Comparison of ENCODE assay signal across 8 cellular contexts in the genomic region with DNA sequence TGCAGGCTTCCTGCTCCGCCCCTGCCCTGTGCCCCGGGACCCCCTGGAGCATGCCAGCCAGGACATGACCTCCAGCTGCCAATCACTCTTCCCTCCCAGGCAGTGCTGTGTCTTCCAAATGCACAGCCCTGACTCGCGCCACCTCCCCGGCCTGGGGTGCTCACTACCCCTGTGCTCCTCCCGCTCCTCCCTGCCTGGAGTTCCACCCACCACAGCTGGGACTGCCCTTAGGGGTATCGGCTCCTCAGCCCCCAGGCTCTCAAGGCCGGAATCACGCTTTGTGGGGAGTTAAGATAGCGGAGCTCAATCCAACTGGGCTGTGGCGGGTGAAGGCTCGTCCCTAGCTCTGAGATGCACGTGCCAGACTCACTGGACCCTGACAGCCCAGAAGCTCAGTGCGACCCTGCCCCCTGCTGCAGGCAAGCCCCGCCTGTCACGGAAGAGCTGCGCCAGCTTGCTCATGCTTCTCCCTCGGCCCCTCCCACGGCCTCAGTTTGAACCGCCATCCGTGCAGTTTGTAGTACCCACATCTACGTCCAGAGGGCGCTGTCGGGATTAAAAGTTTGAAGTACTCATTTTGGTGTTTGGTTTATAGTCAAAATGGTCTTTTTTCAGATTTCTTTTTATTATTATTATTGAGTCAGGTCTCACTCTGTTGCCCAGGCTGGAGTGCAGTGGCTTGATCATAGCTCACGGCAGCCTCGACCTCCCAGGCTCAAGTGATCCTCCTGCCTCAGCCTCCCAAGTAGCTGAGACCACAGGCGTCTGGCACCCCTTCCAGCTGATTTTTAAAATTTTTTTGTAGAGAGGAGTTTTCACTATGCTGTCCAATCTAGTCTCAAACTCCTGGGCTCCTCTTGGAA.
A peak's percentile ranks its signal among the peaks of the same experiment; 100 is the strongest.
DNase-seq lines count a peak whose midpoint lies in the region; ATAC-seq and TF ChIP-seq lines count a peak whose summit lies in the region.

No MANE protein-coding gene starts in this region.

- no peak overlapping the region for H2BK5ac ChIP-seq in trophoblast cell (ENCODE audit: low read depth, low read length, poor library complexity)

- H2AK5ac ChIP-seq in trophoblast cell (ENCODE audit: low read length), result no peak overlapping the region

- H3K4ac ChIP-seq in trophoblast cell (ENCODE audit: low read depth, low read length), result no peak overlapping the region

- H3K27me3 ChIP-seq in GM23248 (replicated peaks; ENCODE audit: insufficient read depth), result no peaks in the 10 kb centered on the region
- H3K27me3 ChIP-seq in heart right ventricle, result peaks cover 0 to 73% (median 60%) of the 10 kb centered on the region in 7 donors
- no peaks in the 10 kb centered on the region for H3K27me3 ChIP-seq in trophoblast cell (ENCODE audit: insufficient read depth, low read length)
- no peaks in the 10 kb centered on the region for H3K27me3 ChIP-seq in vagina

- DNase-seq in GM23248, result peak; percentile 60
- peak; percentile 18 for DNase-seq in NCI-H526 treated with DMSO at 0.1 percent for 48 hours (lab: John Stamatoyannopoulos, UW)
- peak; percentile 86 for DNase-seq in activated effector memory CD4-positive, alpha-beta T cell treated with anti-CD3 and anti-CD28 coated beads, Interleukin-2, amount 50 U/mL, for 16 hours
- DNase-seq in heart right ventricle, result peak; percentile 62 to 64
- peak in 1 of 2 donors; percentile 69 for DNase-seq in trophoblast cell
- DNase-seq in vagina (ENCODE audit: extremely low spot score in 2 of 2), result no peak

- H2AFZ ChIP-seq in GM23248 (no peak overlapping the region), trophoblast cell (ENCODE audit: insufficient read depth, low read length, poor library complexity) (peak overlapping the region; percentile 0)

- H3K9me2 ChIP-seq in GM23248 (ENCODE audit: insufficient read depth), result no peaks in the 10 kb centered on the region

- no peak overlapping the region for H3K14ac ChIP-seq in trophoblast cell (ENCODE audit: low read length)

- H3K4me2 ChIP-seq in GM23248 (ENCODE audit: unreplicated experiment) (no peak overlapping the region), trophoblast cell (ENCODE audit: low read length) (peak overlapping the region; percentile 58)

- H3K27ac ChIP-seq in GM23248 (no peak overlapping the region), heart right ventricle (no peak overlapping the region), trophoblast cell (ENCODE audit: low read depth, low read length) (no peak overlapping the region), vagina (no peak overlapping the region)

- H3K36me3 ChIP-seq in GM23248 (ENCODE audit: low read depth), result no peaks in the 10 kb centered on the region
- no peaks in the 10 kb centered on the region for H3K36me3 ChIP-seq in heart right ventricle
- no peaks in the 10 kb centered on the region for H3K36me3 ChIP-seq in trophoblast cell (ENCODE audit: control insufficient read depth in 1 of 2, insufficient read depth in 2 of 2, low read length in 2 of 2)
- H3K36me3 ChIP-seq in vagina, result no peaks in the 10 kb centered on the region

- H2BK12ac ChIP-seq in trophoblast cell (ENCODE audit: low read length), result no peak overlapping the region

- H3K9ac ChIP-seq in GM23248, result no peak overlapping the region
- H3K9ac ChIP-seq in trophoblast cell (ENCODE audit: low read length), result no peak overlapping the region

- H4K20me1 ChIP-seq in GM23248 (ENCODE audit: insufficient read depth), result no peaks in the 10 kb centered on the region

- ATAC-seq in heart right ventricle, result peak; percentile 52 to 80 (median 68)
- no peak for ATAC-seq in HG03045 (IDR thresholded peaks at IDR 0.05; ENCODE audit: unreplicated experiment)
- no peak for ATAC-seq in HG03520 (IDR thresholded peaks at IDR 0.05; ENCODE audit: unreplicated experiment)

- WGBS in GM23248 (ENCODE audit: low coverage in 1 of 2, low lambda C conversion rate in 2 of 2, missing lambda C conversion rate in 2 of 2), 2 experiments, result 16 to 19% methylated on average over 27 of the region's 27 CpGs
- WGBS in heart right ventricle, 2 donors, result 13 to 15% methylated on average over 27 of the region's 27 CpGs
- no CpG with 5 or more reads among the region's 27 CpGs for WGBS in trophoblast cell (ENCODE audit: extremely low coverage, insufficient coverage, insufficient read length)

- no peak overlapping the region for H2BK120ac ChIP-seq in trophoblast cell (ENCODE audit: insufficient read depth, low read length, poor library complexity)

- H3F3A ChIP-seq in GM23248 (ENCODE audit: insufficient read depth), result no peaks in the 10 kb centered on the region

- in situ Hi-C loops in GM23248 (cut with MboI), result no loop called here

- no peak overlapping the region for H4K91ac ChIP-seq in trophoblast cell (ENCODE audit: low read depth, low read length)

- H3K4me1 ChIP-seq in GM23248 (ENCODE audit: insufficient read depth) (no peaks in the 10 kb centered on the region), heart right ventricle (peaks cover 0 to 12% (median 8%) of the 10 kb centered on the region in 9 donors), trophoblast cell (ENCODE audit: control insufficient read depth in 1 of 2, insufficient read depth in 2 of 2, low read length in 2 of 2) (peaks cover 0 to 5% of the 10 kb centered on the region in 2 experiments), vagina (peaks cover 12% of the 10 kb centered on the region)

- no peak overlapping the region for H4K12ac ChIP-seq in trophoblast cell (ENCODE audit: low read depth, low read length)

- H3K79me2 ChIP-seq in GM23248 (ENCODE audit: insufficient read depth) (no peaks in the 10 kb centered on the region), trophoblast cell (ENCODE audit: control insufficient read depth, insufficient read depth, low read length, poor library complexity) (no peaks in the 10 kb centered on the region)

- H3K4me3 ChIP-seq in GM23248 (no peak overlapping the region), heart right ventricle (peak overlapping the region in 9 of 10 donors; percentile 3 to 52 (median 35)), trophoblast cell (ENCODE audit: low read depth, low read length) (peak overlapping the region; percentile 21), vagina (peak overlapping the region; percentile 30 to 33)

- H3K18ac ChIP-seq in trophoblast cell (ENCODE audit: low read length), result no peak overlapping the region

- no peaks in the 10 kb centered on the region for H3K79me1 ChIP-seq in trophoblast cell (ENCODE audit: low read length)

- TF ChIP-seq POLR2A in vagina (IDR thresholded peaks at IDR 0.05), result no peak

- H3K9me3 ChIP-seq in GM23248 (ENCODE audit: low read depth) (no peaks in the 10 kb centered on the region), heart right ventricle (no peaks in the 10 kb centered on the region), trophoblast cell (ENCODE audit: insufficient read depth, low read depth, low read length) (no peaks in the 10 kb centered on the region), vagina (no peaks in the 10 kb centered on the region)

- intact Hi-C loops in heart right ventricle (cut with DNase I) (loop anchor here in 6 of 10 donors (2.0 to 10.0 kb wide), 6 partner anchors 331 to 421 kb away; no protein-coding TSS in a partner anchor), vagina (cut with DNase I) (no loop called here)

- H4K8ac ChIP-seq in trophoblast cell (ENCODE audit: low read depth, low read length), result no peak overlapping the region

- H3K23ac ChIP-seq in trophoblast cell (ENCODE audit: low read length), result no peak overlapping the region

- TF ChIP-seq CTCF in heart right ventricle (IDR thresholded peaks at IDR 0.05) (peak; percentile 56 to 94 (median 83)), vagina (IDR thresholded peaks at IDR 0.05) (peak; percentile 13 to 82 (median 38))

Comparison
In these comparisons a context has a peak if more than half of its experiments do, and no peak if none do; other contexts are left out.
1. DNase-seq: peak in GM23248 (single experiment), NCI-H526 treated with DMSO at 0.1 percent for 48 hours (single experiment), activated effector memory CD4-positive, alpha-beta T cell treated with anti-CD3 and anti-CD28 coated beads, Interleukin-2, amount 50 U/mL, for 16 hours (single experiment) and heart right ventricle (2 of 2); none in vagina (0 of 2).
2. ATAC-seq: peak in heart right ventricle (8 of 8); none in HG03045 (single experiment) and HG03520 (single experiment).